In genomic region chr1:31848381-31848897, GRCh38 we compare ENCODE assay signal across 12 cellular contexts. TPM values are rescaled to one million over a fixed set of nuclear protein-coding genes. Genes with fewer than 3 reads are reported as not detected.
DNase-seq lines count a peak whose midpoint lies in the region; ATAC-seq lines count a peak whose summit lies in the region.
"Had no signal": no experiment of that assay in that cellular context is flagged by ENCODE, and none has a peak within 500 bp of the region (broad histone marks: within the 10 kb centered on the region; RNA-seq: fewer than 3 reads in every experiment).

No MANE protein-coding gene starts in this region.

- POLR2A ChIA-PET in CD4-positive, alpha-beta memory T cell (lab: Charles Lee; ENCODE audit: partially characterized antibody) = interaction anchor here (0.6 to 2.6 kb wide), 20 partner anchors 14 to 224 kb away, joined by 3 to 23 read pairs (median 4); partner anchors contain the start of genes PTP4A2 and TMEM39B

- H3K27me3 Mint-ChIP-seq in CD4-positive, alpha-beta memory T cell = no peaks in the 10 kb centered on the region

- H3K27ac ChIP-seq in CD4-positive, alpha-beta memory T cell (ENCODE audit: low read depth, low read length) = peak overlapping the region; percentile 16
- H3K27ac ChIP-seq: adrenal gland, right lobe of liver had no signal

- H3K36me3 ChIP-seq in CD4-positive, alpha-beta memory T cell (ENCODE audit: insufficient read depth, low read length) = no peaks in the 10 kb centered on the region
- H3K36me3 ChIP-seq: adrenal gland, right lobe of liver had no signal

- H3K27ac Mint-ChIP-seq in CD4-positive, alpha-beta memory T cell = peak overlapping the region; percentile 65 to 96 (median 90)

- ATAC-seq in esophagus mucosa (no peak), GM19463 (IDR thresholded peaks at IDR 0.05; ENCODE audit: unreplicated experiment) (no peak)
- ATAC-seq: left lobe of liver, Panc1 had no signal

- H3K4me1 ChIP-seq in CD4-positive, alpha-beta memory T cell (ENCODE audit: insufficient read depth, low read length) = peaks cover 48% of the 10 kb centered on the region
- H3K4me1 ChIP-seq: adrenal gland, right lobe of liver had no signal

- no peaks in the 10 kb centered on the region for H3K9me3 Mint-ChIP-seq in CD4-positive, alpha-beta memory T cell

- CTCF ChIA-PET in CD4-positive, alpha-beta memory T cell (lab: Charles Lee; ENCODE audit: partially characterized antibody) = interaction anchor here (0.8 to 2.1 kb wide), 8 partner anchors 11 to 115 kb away, joined by 3 to 16 read pairs (median 5); partner anchors contain the start of gene SPOCD1

- peak overlapping the region; percentile 7 to 51 for H3K4me3 ChIP-seq in CD4-positive, alpha-beta memory T cell (ENCODE audit: low read length in 2 of 2)
- H3K4me3 ChIP-seq: adrenal gland, right lobe of liver had no signal

- intact Hi-C loops in CD4-positive, alpha-beta memory T cell (cut with micrococcal nuclease) = loop anchor here (1.0 kb wide), 1 partner anchor 21 kb away; no protein-coding TSS in a partner anchor

- H3K4me1 Mint-ChIP-seq in CD4-positive, alpha-beta memory T cell = peaks cover 43 to 62% (median 51%) of the 10 kb centered on the region in 4 donors

- no peaks in the 10 kb centered on the region for H3K36me3 Mint-ChIP-seq in CD4-positive, alpha-beta memory T cell

- peak overlapping the region; percentile 61 to 88 (median 78) for H3K4me3 Mint-ChIP-seq in CD4-positive, alpha-beta memory T cell

- H3K9me3 ChIP-seq in CD4-positive, alpha-beta memory T cell (ENCODE audit: control insufficient read depth in 1 of 2, low read length in 2 of 2) = no peaks in the 10 kb centered on the region
- H3K9me3 ChIP-seq: adrenal gland, right lobe of liver had no signal

- no peaks in the 10 kb centered on the region for H3K27me3 ChIP-seq in CD4-positive, alpha-beta memory T cell (ENCODE audit: insufficient read depth, low read length)
- H3K27me3 ChIP-seq: adrenal gland, right lobe of liver had no signal

- DNase-seq in CD4-positive, alpha-beta memory T cell = peak; percentile 47 to 66 (median 65)
- DNase-seq in T-helper 22 cell (ENCODE audit: low read depth) (peak; percentile 4), HuH-7.5 (ENCODE audit: low spot score) (no peak), H4 (ENCODE audit: low spot score) (no peak)
- DNase-seq in activated naive CD4-positive, alpha-beta T cell treated with Interleukin-2 at 50 U/mL for 16 hours = peak; percentile 52
- peak; percentile 31 for DNase-seq in stimulated activated CD4-positive, alpha-beta T cell treated with anti-CD3 and anti-CD28 coated beads, Interleukin-12 subunit alpha, Interleukin-12 subunit beta, amount 100 ng/mL, for 4 hours
- DNase-seq: adrenal gland had no signal

RNA-seq across cellular contexts. Expression of gene SPOCD1, which starts 32.6 kb away (rescaled TPM):
- under 1 TPM; 0.61 to 0.94 TPM for total RNA-seq in CD4-positive, alpha-beta memory T cell
- polyA plus RNA-seq in CD4-positive, alpha-beta memory T cell = not detected
- total RNA-seq in esophagus mucosa = 0.68 TPM
- 3.6 and 9.9 TPM in 2 replicates for total RNA-seq in H4 (2014; rRNA removed; shearing (Covaris generic))

Comparison
In these comparisons a context has a peak if more than half of its experiments do, and no peak if none do; other contexts are left out.
1. DNase-seq: peak in CD4-positive, alpha-beta memory T cell (5 of 5), T-helper 22 cell (single experiment), activated naive CD4-positive, alpha-beta T cell treated with Interleukin-2 at 50 U/mL for 16 hours (single experiment) and stimulated activated CD4-positive, alpha-beta T cell treated with anti-CD3 and anti-CD28 coated beads, Interleukin-12 subunit alpha, Interleukin-12 subunit beta, amount 100 ng/mL, for 4 hours (single experiment); none in HuH-7.5 (single experiment) and H4 (single experiment).